12 cellular contexts compared by ENCODE assay signal in genomic region chr9:124262596-124263045, GRCh38. TPM values are rescaled to one million over a fixed set of nuclear protein-coding genes. Genes with fewer than 3 reads are reported as not detected.
DNase-seq lines count a peak whose midpoint lies in the region; ATAC-seq, FAIRE-seq and TF ChIP-seq lines count a peak whose summit lies in the region.
"Had no signal": no experiment of that assay in that cellular context is flagged by ENCODE, and none has a peak within 500 bp of the region (broad histone marks: within the 10 kb centered on the region; RNA-seq: fewer than 3 reads in every experiment).

No MANE protein-coding gene starts in this region.

- H3K27ac ChIP-seq in A673 (ENCODE audit: low read depth, low read length, poor library complexity, severe bottlenecking) (peak overlapping the region; percentile 25), HUES64 (ENCODE audit: low read depth, low read length) (peak overlapping the region; percentile 43), neural progenitor cell (no peak overlapping the region)
- H3K27ac ChIP-seq: WERI-Rb-1 had no signal

- WGBS in HUES64: 74% methylated on average over 9 of the region's 9 CpGs

- H3K27ac Mint-ChIP-seq in neural progenitor cell: peak overlapping the region; percentile 89

- H3K27me3 ChIP-seq in A673 (replicated peaks; ENCODE audit: insufficient read depth, low read depth, low read length, poor library complexity) (no peaks in the 10 kb centered on the region), HUES64 (ENCODE audit: insufficient read depth, low read length) (no peaks in the 10 kb centered on the region), neural progenitor cell (no peaks in the 10 kb centered on the region)

- no peak for ATAC-seq in HG02970 (IDR thresholded peaks at IDR 0.05; ENCODE audit: low FRiP score, unreplicated experiment)
- no peak for ATAC-seq in HG03457 (IDR thresholded peaks at IDR 0.05; ENCODE audit: unreplicated experiment)

- H3K27me3 Mint-ChIP-seq in neural progenitor cell (ENCODE audit: insufficient read depth, low read depth): no peaks in the 10 kb centered on the region

- H3K4me3 ChIP-seq in A673 (ENCODE audit: low read depth, low read length, poor library complexity, severe bottlenecking) (no peak overlapping the region), HUES64 (ENCODE audit: low read length) (no peak overlapping the region), neural progenitor cell (peak overlapping the region; percentile 5)

- no peaks in the 10 kb centered on the region for H3K9me3 Mint-ChIP-seq in neural progenitor cell

- no peak for DNase-seq in A673 (ENCODE audit: low spot score)
- peak; percentile 84 for DNase-seq in dedifferentiated amniotic fluid mesenchymal stem cell (ENCODE audit: extremely low spot score)
- peak; percentile 74 for DNase-seq in neural progenitor cell (ENCODE audit: low spot score)
- no peak for DNase-seq in GM19239 (ENCODE audit: insufficient read length, low spot score)
- no peak for DNase-seq in kidney glomerular epithelial cell (lab: John Stamatoyannopoulos, UW)
- DNase-seq: C1 segment of cervical spinal cord, WERI-Rb-1 had no signal

- H3K36me3 Mint-ChIP-seq in neural progenitor cell: no peaks in the 10 kb centered on the region

- no peak for TF ChIP-seq CTCF in A673 (conservative IDR thresholded peaks at IDR 0.05; ENCODE audit: low read depth, low read length)
- TF ChIP-seq CTCF in neural progenitor cell (IDR thresholded peaks at IDR 0.05): no peak

- no TSS peak for BruUV-seq in A673 (replicated peaks; lab: Mats Ljungman, UMichigan)

- no peak overlapping the region for H2AFZ ChIP-seq in neural progenitor cell (replicated peaks)

- peaks cover 42% of the 10 kb centered on the region for H3K79me2 ChIP-seq in neural progenitor cell (ENCODE audit: low read depth)

- peaks cover 49% of the 10 kb centered on the region for H4K20me1 ChIP-seq in neural progenitor cell (ENCODE audit: low read depth)

- H3K36me3 ChIP-seq in A673 (ENCODE audit: insufficient read depth, low read length, poor library complexity, severe bottlenecking) (no peaks in the 10 kb centered on the region), HUES64 (ENCODE audit: insufficient read depth, low read length) (no peaks in the 10 kb centered on the region), neural progenitor cell (no peaks in the 10 kb centered on the region)
- H3K36me3 ChIP-seq: WERI-Rb-1 had no signal

- no peaks in the 10 kb centered on the region for H3K9me3 ChIP-seq in A673 (ENCODE audit: low read depth, low read length, poor library complexity, severe bottlenecking)
- no peaks in the 10 kb centered on the region for H3K9me3 ChIP-seq in HUES64 (ENCODE audit: insufficient read depth, low read depth, low read length)
- no peaks in the 10 kb centered on the region for H3K9me3 ChIP-seq in neural progenitor cell (ENCODE audit: low read depth)

- no peak for FAIRE-seq in GM19239 (lab: Jason Lieb, UNC)
- FAIRE-seq: endometrium, islet of Langerhans had no signal

- H3F3A ChIP-seq in neural progenitor cell (ENCODE audit: low read depth): peaks cover 31% of the 10 kb centered on the region

- H3K4me1 Mint-ChIP-seq in neural progenitor cell: peaks cover 70% of the 10 kb centered on the region

- H3K9ac ChIP-seq in HUES64 (ENCODE audit: low read depth, low read length) (no peak overlapping the region), neural progenitor cell (no peak overlapping the region)

- H3K4me2 ChIP-seq in neural progenitor cell: peak overlapping the region; percentile 56

- POLR2A ChIA-PET in A673 (lab: Charles Lee; ENCODE audit: low non-redundant PET): no interaction called here

- CTCF ChIA-PET in A673 (lab: Charles Lee): no interaction called here

- peak overlapping the region; percentile 14 for H3K4me3 Mint-ChIP-seq in neural progenitor cell

- intact Hi-C loops in A673 (cut with micrococcal nuclease; ENCODE audit: unreplicated experiment): no loop called here

- peaks cover 35% of the 10 kb centered on the region for H3K4me1 ChIP-seq in A673 (ENCODE audit: insufficient read depth, low read length, poor library complexity, severe bottlenecking)
- H3K4me1 ChIP-seq in HUES64 (ENCODE audit: insufficient read depth, low read length): peaks cover 38% of the 10 kb centered on the region
- H3K4me1 ChIP-seq in neural progenitor cell: peaks cover 31% of the 10 kb centered on the region

RNA-seq across cellular contexts. Expression of gene NEK6, which starts 4.9 kb away (rescaled TPM):
- total RNA-seq in A673 (2021) (23.3 and 35.9 TPM in 2 replicates), neural progenitor cell (ENCODE audit: low replicate concordance) (18.5 and 21.2 TPM in 2 replicates)
- 9.8 TPM for polyA plus RNA-seq in HUES64 (2013, experiment 1 of 2)
- polyA plus RNA-seq in HUES64 (2013, experiment 2 of 2): 14.3 TPM

Comparison
In these comparisons a context has a peak if more than half of its experiments do, and no peak if none do; other contexts are left out.
1. DNase-seq: peak in dedifferentiated amniotic fluid mesenchymal stem cell (single experiment) and neural progenitor cell (single experiment); none in A673 (single experiment), GM19239 (single experiment) and kidney glomerular epithelial cell (single experiment).